11 cellular contexts compared by ENCODE assay signal in the genomic region with DNA sequence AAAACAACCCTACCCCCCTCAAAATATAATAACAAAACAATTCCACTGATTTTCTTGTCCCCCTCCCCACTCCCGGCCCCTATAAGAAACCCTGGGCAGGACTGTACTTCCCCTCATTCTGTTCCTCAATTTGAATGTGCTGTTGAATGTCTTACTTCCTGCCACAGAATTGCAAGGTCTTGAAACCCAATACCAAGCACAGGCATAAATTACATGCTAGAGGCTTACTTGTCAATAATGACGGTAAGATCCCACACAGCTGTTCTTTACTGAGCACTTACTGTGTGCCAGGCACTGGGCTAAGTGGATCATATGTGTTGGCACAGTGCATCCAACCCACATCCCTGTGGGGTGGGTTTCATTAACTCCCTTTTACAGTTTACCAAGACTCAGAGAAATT.
DNase-seq lines count a peak whose midpoint lies in the region; ATAC-seq and TF ChIP-seq lines count a peak whose summit lies in the region.
"Had no signal": no experiment of that assay in that cellular context is flagged by ENCODE, and none has a peak within 500 bp of the region (broad histone marks: within the 10 kb centered on the region; RNA-seq: fewer than 3 reads in every experiment).

No MANE protein-coding gene starts in this region.

- DNase-seq in GM12865 (ENCODE audit: low read depth) (peak; percentile 12), NCI-H1436 (lab: John Stamatoyannopoulos, UW) (peak; percentile 37), sciatic nerve (ENCODE audit: low spot score) (no peak), Ammon's horn (ENCODE audit: low spot score) (no peak), mesothelial cell of epicardium (ENCODE audit: low spot score in 2 of 2, unreplicated experiment in 2 of 2) (no peak), SHP77 (lab: John Stamatoyannopoulos, UW) (no peak)
- DNase-seq: glutamatergic neuron, GOT3, mammary epithelial cell had no signal

- H3K36me3 Mint-ChIP-seq in dendritic cell treated with granulocyte-macrophage colony-stimulating factor and Interleukin-4, amounts not matched to agents 40 ng/mL and 50 ng/mL, for 4 days (ENCODE audit: low read depth) = peaks cover 95% of the 10 kb centered on the region
- peaks cover 42% of the 10 kb centered on the region for H3K36me3 Mint-ChIP-seq in mesothelial cell of epicardium

- peaks cover 85% of the 10 kb centered on the region for H3K4me1 Mint-ChIP-seq in dendritic cell treated with granulocyte-macrophage colony-stimulating factor and Interleukin-4, amounts not matched to agents 40 ng/mL and 50 ng/mL, for 4 days (ENCODE audit: low read depth)
- no peaks in the 10 kb centered on the region for H3K4me1 Mint-ChIP-seq in mesothelial cell of epicardium

- peak; percentile 61 for ATAC-seq in sciatic nerve
- ATAC-seq: Panc1 had no signal

- peak overlapping the region; percentile 96 for H3K27ac Mint-ChIP-seq in dendritic cell treated with granulocyte-macrophage colony-stimulating factor and Interleukin-4, amounts not matched to agents 40 ng/mL and 50 ng/mL, for 4 days
- no peak overlapping the region for H3K27ac Mint-ChIP-seq in mesothelial cell of epicardium

- TF ChIP-seq CTCF in GM12865 (IDR thresholded peaks at IDR 0.05; ENCODE audit: insufficient read depth, low read depth, low read length, missing control alignments) = no peak
- no peak for TF ChIP-seq CTCF in mesothelial cell of epicardium (IDR thresholded peaks at IDR 0.05; ENCODE audit: unreplicated experiment)

- H3K9me3 Mint-ChIP-seq in dendritic cell treated with granulocyte-macrophage colony-stimulating factor and Interleukin-4, amounts not matched to agents 40 ng/mL and 50 ng/mL, for 4 days = no peaks in the 10 kb centered on the region
- H3K9me3 Mint-ChIP-seq in mesothelial cell of epicardium = no peaks in the 10 kb centered on the region

- intact Hi-C loops in dendritic cell treated with granulocyte-macrophage colony-stimulating factor and Interleukin-4, amounts not matched to agents 40 ng/mL and 50 ng/mL, for 4 days (cut with micrococcal nuclease) = loop anchor here (2.0 kb wide), 1 partner anchor 41 kb away; no protein-coding TSS in a partner anchor
- intact Hi-C loops in sciatic nerve (cut with DNase I) = loop anchor here (10.0 kb wide), 2 partner anchors 65 to 635 kb away; a partner anchor contains a TSS

- H3K4me3 Mint-ChIP-seq in dendritic cell treated with granulocyte-macrophage colony-stimulating factor and Interleukin-4, amounts not matched to agents 40 ng/mL and 50 ng/mL, for 4 days = peak overlapping the region; percentile 17
- no peak overlapping the region for H3K4me3 Mint-ChIP-seq in mesothelial cell of epicardium

- no peaks in the 10 kb centered on the region for H3K27me3 Mint-ChIP-seq in dendritic cell treated with granulocyte-macrophage colony-stimulating factor and Interleukin-4, amounts not matched to agents 40 ng/mL and 50 ng/mL, for 4 days
- no peaks in the 10 kb centered on the region for H3K27me3 Mint-ChIP-seq in mesothelial cell of epicardium (ENCODE audit: low read depth)

- no peak overlapping the region for H3K4me3 ChIP-seq in GM12865 (ENCODE audit: low read depth, low read length)

Comparison
In these comparisons a context has a peak if more than half of its experiments do, and no peak if none do; other contexts are left out.
1. DNase-seq: peak in GM12865 (single experiment) and NCI-H1436 (single experiment); none in sciatic nerve (single experiment), Ammon's horn (single experiment), mesothelial cell of epicardium (0 of 2) and SHP77 (0 of 2).